ENCODE assay signal across 8 cellular contexts in genomic region chr19:43699506-43700367, GRCh38. TPM values are rescaled to one million over a fixed set of nuclear protein-coding genes. Genes with fewer than 3 reads are reported as not detected.
DNase-seq lines count a peak whose midpoint lies in the region; ATAC-seq and TF ChIP-seq lines count a peak whose summit lies in the region.

No MANE protein-coding gene starts in this region.

- no peaks in the 10 kb centered on the region for H3K36me3 ChIP-seq in H7 (replicated peaks; ENCODE audit: control insufficient read depth, insufficient read depth, low read length)
- H3K36me3 ChIP-seq in ovary = no peaks in the 10 kb centered on the region

- H3K27me3 ChIP-seq in H7 (ENCODE audit: control insufficient read depth, insufficient read depth, low read length) (peaks cover 4% of the 10 kb centered on the region), foreskin keratinocyte (peaks cover 25% of the 10 kb centered on the region), ovary (no peaks in the 10 kb centered on the region)

- H3K27me3 Mint-ChIP-seq in T-helper 17 cell = no peaks in the 10 kb centered on the region

- DNase-seq in H7 = peak; percentile 91
- no peak for DNase-seq in T-helper 17 cell
- peak in 1 of 2 donors; percentile 33 for DNase-seq in foreskin keratinocyte
- DNase-seq in ovary = peak; percentile 17 to 55 (median 32)
- no peak for DNase-seq in NCI-H526 treated with DMSO at 0.1 percent for 48 hours (lab: John Stamatoyannopoulos, UW)
- no peak for DNase-seq in COLO829 (ENCODE audit: low spot score)

- TF ChIP-seq POLR2A in ovary (IDR thresholded peaks at IDR 0.05) = no peak

- TF ChIP-seq CTCF in foreskin keratinocyte (conservative IDR thresholded peaks at IDR 0.05) (peak; percentile 47), ovary (IDR thresholded peaks at IDR 0.05) (no peak)

- peak overlapping the region; percentile 67 for H3K27ac Mint-ChIP-seq in T-helper 17 cell

- H3K4me1 ChIP-seq in foreskin keratinocyte (peaks cover 8% of the 10 kb centered on the region), ovary (ENCODE audit: insufficient read depth) (no peaks in the 10 kb centered on the region)

- no peaks in the 10 kb centered on the region for H3K36me3 Mint-ChIP-seq in T-helper 17 cell (ENCODE audit: low read depth)

- no peak for TF ChIP-seq EP300 in ovary (IDR thresholded peaks at IDR 0.05)

- ATAC-seq in T-helper 17 cell (no peak), foreskin keratinocyte (no peak), GM19455 (IDR thresholded peaks at IDR 0.05; ENCODE audit: unreplicated experiment) (no peak), GM19328 (IDR thresholded peaks at IDR 0.05; ENCODE audit: unreplicated experiment) (no peak)

- H3K9me3 ChIP-seq in T-helper 17 cell (ENCODE audit: control insufficient read depth, low read length, poor library complexity, severe bottlenecking) (no peaks in the 10 kb centered on the region), ovary (no peaks in the 10 kb centered on the region)

- H3K4me1 Mint-ChIP-seq in T-helper 17 cell = peaks cover 17% of the 10 kb centered on the region

- H3K4me3 Mint-ChIP-seq in T-helper 17 cell = peak overlapping the region; percentile 49

- H3K27ac ChIP-seq in foreskin keratinocyte = peak overlapping the region; percentile 96
- no peak overlapping the region for H3K27ac ChIP-seq in ovary

- H3K4me3 ChIP-seq in H7 (ENCODE audit: insufficient read depth, low read depth, low read length) = peak overlapping the region; percentile 21; the same call in 1 of the 2 replicates
- H3K4me3 ChIP-seq in ovary = peak overlapping the region; percentile 16

- 14 to 20% (median 14%) methylated on average over 33 to 46 of the region's 46 CpGs for WGBS in ovary, 3 donors

- intact Hi-C loops in ovary (cut with DNase I) = no loop called here

RNA-seq across cellular contexts. Expression of gene IRGC, which starts 16.1 kb away (rescaled TPM):
- total RNA-seq in H7 (2014; rRNA removed; shearing (Covaris generic)) = not detected in 2 replicates
- total RNA-seq in T-helper 17 cell = not detected
- not detected in 2 replicates for total RNA-seq in foreskin keratinocyte
- polyA plus RNA-seq in foreskin keratinocyte = not detected in 2 replicates
- not detected for total RNA-seq in ovary
- not detected for polyA plus RNA-seq in ovary

RNA-seq across cellular contexts. Expression of gene PLAUR, which starts 29.8 kb away (rescaled TPM):
- total RNA-seq in H7 (2014; rRNA removed; shearing (Covaris generic)) = 16.9 and 31.0 TPM in 2 replicates
- total RNA-seq in T-helper 17 cell (10 to 100 TPM; 21.1 to 35.8 TPM), foreskin keratinocyte (36.1 and 40.3 TPM in 2 replicates), ovary (100 to 1,000 TPM in 1 of 7 donors, 10 to 100 TPM in 5, 1 to 10 TPM in 1; 9.4 to 112 (median 22.1) TPM)
- polyA plus RNA-seq in foreskin keratinocyte (35.6 and 40.9 TPM in 2 replicates), ovary (10 to 100 TPM in 1 of 2 donors, 1 to 10 TPM in 1; 9.5 to 13.4 TPM)

RNA-seq across cellular contexts. Expression of gene SMG9, which starts 55.0 kb away (rescaled TPM):
- 23.4 and 33.6 TPM in 2 replicates for total RNA-seq in H7 (2014; rRNA removed; shearing (Covaris generic))
- total RNA-seq in T-helper 17 cell (10 to 100 TPM; 35.6 to 44.4 TPM), foreskin keratinocyte (27.7 and 29.5 TPM in 2 replicates), ovary (10 to 100 TPM; 13.9 to 34.8 (median 24.2) TPM)
- polyA plus RNA-seq in foreskin keratinocyte (38.3 and 39.8 TPM in 2 replicates), ovary (10 to 100 TPM; 15.7 to 15.9 TPM)

Comparison
In these comparisons a context has a peak if more than half of its experiments do, and no peak if none do; other contexts are left out.
1. DNase-seq: peak in H7 (single experiment) and ovary (5 of 5); none in T-helper 17 cell (0 of 3), NCI-H526 treated with DMSO at 0.1 percent for 48 hours (single experiment) and COLO829 (single experiment).